10 cellular contexts compared by ENCODE assay signal in genomic region chr5:120426632-120427275, GRCh38. TPM values are rescaled to one million over a fixed set of nuclear protein-coding genes. Genes with fewer than 3 reads are reported as not detected.
"Had no signal": no experiment of that assay in that cellular context is flagged by ENCODE, and none has a peak within 500 bp of the region (broad histone marks: within the 10 kb centered on the region; RNA-seq: fewer than 3 reads in every experiment).

No MANE protein-coding gene starts in this region.

RNA-seq across cellular contexts. Expression of gene PRR16, which starts 37.3 kb away (rescaled TPM):
- total RNA-seq: activated CD4-positive, alpha-beta memory T cell treated with anti-CD3 and anti-CD28 coated beads, Interleukin-2, amount 10 ng/mL, durations not matched to agents 7 days and 5 days; activated CD4-positive, alpha-beta T cell treated with anti-CD3 and anti-CD28 coated beads for 36 hours; activated CD4-positive, alpha-beta T cell treated with anti-CD3 and anti-CD28 coated beads, Interleukin-2, amount 10 ng/mL, durations not matched to agents 7 days and 5 days; activated CD8-positive, alpha-beta memory T cell treated with anti-CD3 and anti-CD28 coated beads, Interleukin-2, amount 10 ng/mL, durations not matched to agents 7 days and 5 days; activated CD8-positive, alpha-beta T cell treated with anti-CD3 and anti-CD28 coated beads, Interleukin-2, amount 10 ng/mL, durations not matched to agents 7 days and 5 days; activated naive CD8-positive, alpha-beta T cell treated with anti-CD3 and anti-CD28 coated beads, Interleukin-2, amount 10 ng/mL, durations not matched to agents 7 days and 5 days; activated T-helper 2 cell treated with anti-CD3 and anti-CD28 coated beads, Interferon-gamma antibody, Interleukin-2, Interleukin-4, amounts not matched to agents 10 μg/mL and 5 μg/mL and 100 μg/mL, durations not matched to agents 14 hours and 24 hours and 36 hours; T-helper 1 cell treated with Interleukin-12 subunit alpha and Interleukin-12 subunit beta and Interleukin-4 antibody, amounts not matched to agents 30 ng/mL and 1 ng/mL, for 36 hours; T-helper 17 cell; T-helper 2 cell treated with Interferon-gamma antibody and Interleukin-4, amounts not matched to agents 100 ng/mL and 5 ng/mL, for 36 hours had no signal
